In the genomic region with DNA sequence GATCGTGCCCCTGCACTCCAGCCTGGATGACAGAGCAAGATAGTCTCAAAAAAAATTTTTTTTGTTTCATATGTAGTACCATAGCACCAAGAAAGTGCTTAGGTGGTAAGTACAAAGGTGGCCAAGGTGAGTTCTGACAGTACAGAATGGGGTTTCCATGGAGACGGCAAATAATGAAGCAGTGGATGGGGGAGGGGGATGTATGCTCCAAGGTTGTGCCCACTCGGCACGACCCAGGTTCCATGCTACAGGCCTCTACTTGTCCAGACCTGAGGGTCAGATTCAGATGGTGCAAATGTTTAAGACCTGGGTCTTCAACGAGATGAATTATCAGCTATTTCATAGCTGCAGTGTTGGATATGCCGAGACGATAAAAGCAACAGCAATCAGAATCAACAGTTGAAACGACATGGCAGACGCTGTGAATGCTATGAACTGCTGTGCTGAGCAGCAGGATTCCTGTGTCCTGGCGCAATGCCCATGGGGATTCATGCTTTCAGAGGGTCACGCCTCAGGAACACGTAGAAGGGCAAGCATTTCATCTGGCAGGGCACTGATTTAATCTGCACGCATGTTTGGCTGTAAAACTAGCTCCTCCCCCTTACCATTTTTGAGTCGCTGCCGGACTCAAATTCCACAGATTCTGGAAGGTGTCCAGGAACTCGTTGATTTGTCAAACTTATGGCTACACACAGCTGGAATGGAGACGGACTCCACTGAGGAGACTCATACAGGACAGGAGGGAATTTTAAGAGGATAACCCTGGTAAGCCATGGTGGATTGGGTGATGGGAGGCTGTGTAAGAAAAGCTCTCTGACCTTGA, we compare ENCODE assay signal across 8 cellular contexts.
A peak's percentile ranks its signal among the peaks of the same experiment; 100 is the strongest.
DNase-seq lines count a peak whose midpoint lies in the region; ATAC-seq and TF ChIP-seq lines count a peak whose summit lies in the region.

No MANE protein-coding gene starts in this region.

- no peaks in the 10 kb centered on the region for H3K4me1 Mint-ChIP-seq in activated naive CD4-positive, alpha-beta T cell treated with anti-CD3 and anti-CD28 coated beads, Interleukin-2, amount 10 ng/mL, durations not matched to agents 7 days and 5 days
- no peaks in the 10 kb centered on the region for H3K4me1 Mint-ChIP-seq in activated CD4-positive, alpha-beta memory T cell treated with anti-CD3 and anti-CD28 coated beads, Interleukin-2, amount 10 ng/mL, durations not matched to agents 7 days and 5 days

- peak; percentile 100 for DNase-seq in GM04504 (ENCODE audit: low read depth)
- DNase-seq in NCI-H82 (lab: John Stamatoyannopoulos, UW) = peak; percentile 70
- DNase-seq in fibroblast of lung (ENCODE audit: low read depth in 2 of 2) = peak; percentile 100
- DNase-seq in pulmonary artery endothelial cell (ENCODE audit: low read depth, low spot score) = peak; percentile 96
- DNase-seq in activated naive CD4-positive, alpha-beta T cell treated with anti-CD3 and anti-CD28 coated beads, Interleukin-2, amount 10 ng/mL, durations not matched to agents 7 days and 5 days = no peak
- DNase-seq in activated CD4-positive, alpha-beta memory T cell treated with anti-CD3 and anti-CD28 coated beads, Interleukin-2, amount 10 ng/mL, durations not matched to agents 7 days and 5 days = no peak
- no peak for DNase-seq in occipital lobe (lab: John Stamatoyannopoulos, UW)

- no peaks in the 10 kb centered on the region for H3K27me3 ChIP-seq in fibroblast of lung (ENCODE audit: control insufficient read depth, insufficient read depth, low read length)

- peak overlapping the region in 2 of 4 experiments; percentile 1 to 9 for H3K4me3 ChIP-seq in fibroblast of lung (replicated peaks in 1 of 4; ENCODE audit: control extremely low read depth in 1 of 4, insufficient read depth in 1 of 4, low read depth in 3 of 4, low read length in 4 of 4)

- H3K9me3 ChIP-seq in fibroblast of lung (ENCODE audit: control insufficient read depth, insufficient read depth, low read depth, low read length) = no peaks in the 10 kb centered on the region

- peak overlapping the region; percentile 90 for H3K4me2 ChIP-seq in fibroblast of lung (ENCODE audit: extremely low read depth, insufficient read depth, low read length)

- peaks cover 14% of the 10 kb centered on the region for H3K4me1 ChIP-seq in fibroblast of lung (ENCODE audit: control insufficient read depth, extremely low read depth, insufficient read depth, low read length)

- H3K27ac Mint-ChIP-seq in activated naive CD4-positive, alpha-beta T cell treated with anti-CD3 and anti-CD28 coated beads, Interleukin-2, amount 10 ng/mL, durations not matched to agents 7 days and 5 days = no peak overlapping the region
- H3K27ac Mint-ChIP-seq in activated CD4-positive, alpha-beta memory T cell treated with anti-CD3 and anti-CD28 coated beads, Interleukin-2, amount 10 ng/mL, durations not matched to agents 7 days and 5 days = no peak overlapping the region

- no peaks in the 10 kb centered on the region for H3K9me3 Mint-ChIP-seq in activated naive CD4-positive, alpha-beta T cell treated with anti-CD3 and anti-CD28 coated beads, Interleukin-2, amount 10 ng/mL, durations not matched to agents 7 days and 5 days
- no peaks in the 10 kb centered on the region for H3K9me3 Mint-ChIP-seq in activated CD4-positive, alpha-beta memory T cell treated with anti-CD3 and anti-CD28 coated beads, Interleukin-2, amount 10 ng/mL, durations not matched to agents 7 days and 5 days

- no peaks in the 10 kb centered on the region for H3K36me3 ChIP-seq in fibroblast of lung (ENCODE audit: control insufficient read depth, insufficient read depth, low read length)

- no peak for TF ChIP-seq CTCF in fibroblast of lung (conservative IDR thresholded peaks at IDR 0.05 in 1 of 2, IDR thresholded peaks at IDR 0.05 in 1 of 2; ENCODE audit: low read depth in 1 of 2, low read length in 2 of 2)

- peak overlapping the region; percentile 41 for H3K9ac ChIP-seq in fibroblast of lung (ENCODE audit: insufficient read depth, low read length)

- peak overlapping the region; percentile 95 for H3K27ac ChIP-seq in fibroblast of lung (ENCODE audit: insufficient read depth, low read length)

- CTCF ChIA-PET in activated naive CD4-positive, alpha-beta T cell treated with anti-CD3 and anti-CD28 coated beads, Interleukin-2, amount 10 ng/mL, durations not matched to agents 7 days and 5 days (lab: Charles Lee) = no interaction called here
- CTCF ChIA-PET in activated CD4-positive, alpha-beta memory T cell treated with anti-CD3 and anti-CD28 coated beads, Interleukin-2, amount 10 ng/mL, durations not matched to agents 7 days and 5 days (lab: Charles Lee) = no interaction called here

- no peak for ATAC-seq in GM21737 (IDR thresholded peaks at IDR 0.05; ENCODE audit: unreplicated experiment)

- H3K36me3 Mint-ChIP-seq in activated naive CD4-positive, alpha-beta T cell treated with anti-CD3 and anti-CD28 coated beads, Interleukin-2, amount 10 ng/mL, durations not matched to agents 7 days and 5 days = no peaks in the 10 kb centered on the region
- H3K36me3 Mint-ChIP-seq in activated CD4-positive, alpha-beta memory T cell treated with anti-CD3 and anti-CD28 coated beads, Interleukin-2, amount 10 ng/mL, durations not matched to agents 7 days and 5 days (ENCODE audit: low read depth) = no peaks in the 10 kb centered on the region

- no peaks in the 10 kb centered on the region for H4K20me1 ChIP-seq in fibroblast of lung (ENCODE audit: control insufficient read depth, extremely low read depth, insufficient read depth, low read length)

- H3K27me3 Mint-ChIP-seq in activated naive CD4-positive, alpha-beta T cell treated with anti-CD3 and anti-CD28 coated beads, Interleukin-2, amount 10 ng/mL, durations not matched to agents 7 days and 5 days = peaks cover 12% of the 10 kb centered on the region
- peaks cover 10% of the 10 kb centered on the region for H3K27me3 Mint-ChIP-seq in activated CD4-positive, alpha-beta memory T cell treated with anti-CD3 and anti-CD28 coated beads, Interleukin-2, amount 10 ng/mL, durations not matched to agents 7 days and 5 days

- H3K4me3 Mint-ChIP-seq in activated naive CD4-positive, alpha-beta T cell treated with anti-CD3 and anti-CD28 coated beads, Interleukin-2, amount 10 ng/mL, durations not matched to agents 7 days and 5 days = no peak overlapping the region
- H3K4me3 Mint-ChIP-seq in activated CD4-positive, alpha-beta memory T cell treated with anti-CD3 and anti-CD28 coated beads, Interleukin-2, amount 10 ng/mL, durations not matched to agents 7 days and 5 days = no peak overlapping the region

- peak overlapping the region; percentile 47 for H2AFZ ChIP-seq in fibroblast of lung (ENCODE audit: low read length)

- POLR2A ChIA-PET in activated CD4-positive, alpha-beta memory T cell treated with anti-CD3 and anti-CD28 coated beads, Interleukin-2, amount 10 ng/mL, durations not matched to agents 7 days and 5 days (lab: Charles Lee) = no interaction called here

- no peaks in the 10 kb centered on the region for H3K79me2 ChIP-seq in fibroblast of lung (ENCODE audit: control insufficient read depth, insufficient read depth, low read length)

Comparison
In these comparisons a context has a peak if more than half of its experiments do, and no peak if none do; other contexts are left out.
1. DNase-seq: peak in GM04504 (single experiment), NCI-H82 (single experiment), fibroblast of lung (2 of 2) and pulmonary artery endothelial cell (single experiment); none in activated naive CD4-positive, alpha-beta T cell treated with anti-CD3 and anti-CD28 coated beads, Interleukin-2, amount 10 ng/mL, durations not matched to agents 7 days and 5 days (single experiment), activated CD4-positive, alpha-beta memory T cell treated with anti-CD3 and anti-CD28 coated beads, Interleukin-2, amount 10 ng/mL, durations not matched to agents 7 days and 5 days (single experiment) and occipital lobe (single experiment).